10 cellular contexts compared by ENCODE assay signal in the genomic region with DNA sequence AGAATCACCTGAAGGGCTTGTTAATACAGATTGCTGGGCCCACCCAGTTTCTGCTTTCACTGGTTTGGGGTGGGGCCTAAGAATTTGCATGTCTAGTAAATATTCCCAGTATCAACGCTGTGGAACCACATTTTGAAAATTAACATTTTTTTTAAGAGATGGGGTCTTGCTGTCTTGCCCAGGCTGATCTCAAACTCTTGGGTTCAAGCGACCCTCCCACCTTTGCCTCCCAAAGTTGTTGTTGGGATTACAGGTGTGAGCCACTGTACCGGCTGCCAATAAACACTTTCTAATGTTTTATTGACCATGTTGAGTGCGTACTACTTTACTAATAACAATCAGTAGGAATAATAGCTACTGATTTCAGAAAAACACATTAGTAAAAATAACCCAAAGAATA. TPM values are rescaled to one million over a fixed set of nuclear protein-coding genes. Genes with fewer than 3 reads are reported as not detected.
A peak's percentile ranks its signal among the peaks of the same experiment; 100 is the strongest.
DNase-seq lines count a peak whose midpoint lies in the region; ATAC-seq and TF ChIP-seq lines count a peak whose summit lies in the region.
"Had no signal": no experiment of that assay in that cellular context is flagged by ENCODE, and none has a peak within 500 bp of the region (broad histone marks: within the 10 kb centered on the region; RNA-seq: fewer than 3 reads in every experiment).

No MANE protein-coding gene starts in this region.

- DNase-seq in cardiac muscle cell (ENCODE audit: low read depth in 1 of 2, low spot score in 1 of 2) (no peak), Right ventricle myocardium inferior (ENCODE audit: missing footprints) (no peak), left lung (no peak), tibial artery (no peak), SKM-1 (lab: John Stamatoyannopoulos, UW; ENCODE audit: unreplicated experiment) (no peak), UCSD-AML1 (lab: John Stamatoyannopoulos, UW; ENCODE audit: unreplicated experiment) (no peak)
- DNase-seq in activated naive CD4-positive, alpha-beta T cell treated with anti-CD3 and anti-CD28 coated beads, Interleukin-2, amount 50 U/mL, for 72 hours (ENCODE audit: low spot score in 2 of 2), result no peak
- DNase-seq in stimulated activated naive B cell treated with anti-CD40 and anti-IgM and Interleukin-4, amounts not matched to agents 10 μg/mL and 1 μg/mL and 100 μg/mL, for 72 hours, result no peak
- DNase-seq: activated CD4-positive, alpha-beta T cell treated with anti-CD3 and anti-CD28 coated beads for 4 hours; substantia nigra had no signal

- no peaks in the 10 kb centered on the region for H3K9me3 ChIP-seq in cardiac muscle cell (ENCODE audit: low read depth)
- H3K9me3 ChIP-seq in left lung, result no peaks in the 10 kb centered on the region
- no peaks in the 10 kb centered on the region for H3K9me3 ChIP-seq in tibial artery

- H3K36me3 ChIP-seq in cardiac muscle cell, result peaks cover 59% of the 10 kb centered on the region
- H3K36me3 ChIP-seq in left lung, result peaks cover 25 to 60% of the 10 kb centered on the region in 2 donors
- peaks cover 57 to 59% (median 58%) of the 10 kb centered on the region in 3 donors for H3K36me3 ChIP-seq in tibial artery

- H3K27me3 ChIP-seq in cardiac muscle cell, result no peaks in the 10 kb centered on the region
- no peaks in the 10 kb centered on the region for H3K27me3 ChIP-seq in left lung
- no peaks in the 10 kb centered on the region for H3K27me3 ChIP-seq in tibial artery

- ATAC-seq in Right ventricle myocardium inferior, result no peak
- ATAC-seq in activated naive CD4-positive, alpha-beta T cell treated with anti-CD3 and anti-CD28 coated beads, Interleukin-2, amount 50 U/mL, for 72 hours, result no peak
- ATAC-seq in left lung, result no peak
- ATAC-seq in stimulated activated naive B cell treated with anti-CD40 and anti-IgM and Interleukin-4, amounts not matched to agents 10 μg/mL and 1 μg/mL and 100 μg/mL, for 72 hours (replicated peaks), result no peak

- no peaks in the 10 kb centered on the region for H3K9me3 Mint-ChIP-seq in activated naive CD4-positive, alpha-beta T cell treated with anti-CD3 and anti-CD28 coated beads, Interleukin-2, amount 50 U/mL, for 72 hours
- no peaks in the 10 kb centered on the region for H3K9me3 Mint-ChIP-seq in stimulated activated naive B cell treated with anti-CD40 and anti-IgM and Interleukin-4, amounts not matched to agents 10 μg/mL and 1 μg/mL and 100 μg/mL, for 72 hours

- H3K27me3 Mint-ChIP-seq in stimulated activated naive B cell treated with anti-CD40 and anti-IgM and Interleukin-4, amounts not matched to agents 10 μg/mL and 1 μg/mL and 100 μg/mL, for 72 hours, result no peaks in the 10 kb centered on the region

- no peak overlapping the region for H3K4me3 ChIP-seq in cardiac muscle cell
- H3K4me3 ChIP-seq in left lung, result peak overlapping the region; percentile 97 to 98
- no peak overlapping the region for H3K4me3 ChIP-seq in tibial artery

- H3K4me1 Mint-ChIP-seq in stimulated activated naive B cell treated with anti-CD40 and anti-IgM and Interleukin-4, amounts not matched to agents 10 μg/mL and 1 μg/mL and 100 μg/mL, for 72 hours, result peaks cover 26 to 47% of the 10 kb centered on the region in 2 donors

- H3K4me3 Mint-ChIP-seq in stimulated activated naive B cell treated with anti-CD40 and anti-IgM and Interleukin-4, amounts not matched to agents 10 μg/mL and 1 μg/mL and 100 μg/mL, for 72 hours, result peak overlapping the region in 1 of 2 donors; percentile 98

- peaks cover 12% of the 10 kb centered on the region for H3K4me1 ChIP-seq in cardiac muscle cell (ENCODE audit: low read depth)
- H3K4me1 ChIP-seq in left lung, result peaks cover 29 to 70% of the 10 kb centered on the region in 2 donors
- peaks cover 0 to 57% (median 34%) of the 10 kb centered on the region in 4 donors for H3K4me1 ChIP-seq in tibial artery

- H3K27ac Mint-ChIP-seq in activated naive CD4-positive, alpha-beta T cell treated with anti-CD3 and anti-CD28 coated beads, Interleukin-2, amount 50 U/mL, for 72 hours, result peak overlapping the region; percentile 99
- H3K27ac Mint-ChIP-seq in stimulated activated naive B cell treated with anti-CD40 and anti-IgM and Interleukin-4, amounts not matched to agents 10 μg/mL and 1 μg/mL and 100 μg/mL, for 72 hours, result no peak overlapping the region

- peak overlapping the region; percentile 13 for H3K27ac ChIP-seq in cardiac muscle cell
- H3K27ac ChIP-seq in left lung, result no peak overlapping the region
- peak overlapping the region; percentile 100 for H3K27ac ChIP-seq in tibial artery

- no peak for TF ChIP-seq CTCF in cardiac muscle cell (IDR thresholded peaks at IDR 0.05; ENCODE audit: low read depth, low read length)
- TF ChIP-seq CTCF in left lung (IDR thresholded peaks at IDR 0.05), result no peak
- no peak for TF ChIP-seq CTCF in tibial artery (IDR thresholded peaks at IDR 0.05)

- intact Hi-C loops in Right ventricle myocardium inferior (cut with DNase I) (loop anchor here (5.0 kb wide), 2 partner anchors 39 to 126 kb away; no protein-coding TSS in a partner anchor), left lung (cut with DNase I) (loop anchor here in 1 of 2 donors (10.0 kb wide), 1 partner anchor 49 kb away; the partner anchor contains the start of gene ZBED5), tibial artery (cut with DNase I; ENCODE audit: low total_unique reads) (loop anchor here (5.0 kb wide), 1 partner anchor 51 kb away; the partner anchor contains the start of gene ZBED5)

- H3K36me3 Mint-ChIP-seq in activated naive CD4-positive, alpha-beta T cell treated with anti-CD3 and anti-CD28 coated beads, Interleukin-2, amount 50 U/mL, for 72 hours, result peaks cover 64 to 77% of the 10 kb centered on the region in 2 donors
- peaks cover 41 to 55% of the 10 kb centered on the region in 2 donors for H3K36me3 Mint-ChIP-seq in stimulated activated naive B cell treated with anti-CD40 and anti-IgM and Interleukin-4, amounts not matched to agents 10 μg/mL and 1 μg/mL and 100 μg/mL, for 72 hours

RNA-seq across cellular contexts. Expression of gene EIF4G2, which starts 2.5 kb away (rescaled TPM):
- total RNA-seq in cardiac muscle cell (384 and 462 TPM in 2 replicates), Right ventricle myocardium inferior (752 TPM), left lung (1,000 to 10,000 TPM in 1 of 2 donors, 100 to 1,000 TPM in 1; 852 to 1,027 TPM)
- 546 and 584 TPM in 2 replicates for polyA plus RNA-seq in cardiac muscle cell
- total RNA-seq in activated naive CD4-positive, alpha-beta T cell treated with anti-CD3 and anti-CD28 coated beads, Interleukin-2, amount 50 U/mL, for 72 hours, result 100 to 1,000 TPM; 462 to 846 TPM

RNA-seq across cellular contexts. Expression of gene ZBED5, which starts 51.6 kb away (rescaled TPM):
- total RNA-seq in cardiac muscle cell (36.2 and 37.7 TPM in 2 replicates), Right ventricle myocardium inferior (42.7 TPM), left lung (10 to 100 TPM; 37.4 to 41.5 TPM)
- polyA plus RNA-seq in cardiac muscle cell, result 70.7 and 76.6 TPM in 2 replicates
- total RNA-seq in activated naive CD4-positive, alpha-beta T cell treated with anti-CD3 and anti-CD28 coated beads, Interleukin-2, amount 50 U/mL, for 72 hours, result 10 to 100 TPM; 41.2 to 43.6 TPM

RNA-seq across cellular contexts. Expression of gene CTR9, which starts 55.2 kb away (rescaled TPM):
- total RNA-seq in cardiac muscle cell (19.7 and 23.2 TPM in 2 replicates), Right ventricle myocardium inferior (20.6 TPM), left lung (10 to 100 TPM; 33.8 to 38.4 TPM)
- 35.9 and 37.3 TPM in 2 replicates for polyA plus RNA-seq in cardiac muscle cell
- total RNA-seq in activated naive CD4-positive, alpha-beta T cell treated with anti-CD3 and anti-CD28 coated beads, Interleukin-2, amount 50 U/mL, for 72 hours, result 10 to 100 TPM; 23.9 to 43.6 TPM

Comparison
In these comparisons a context has a peak if more than half of its experiments do, and no peak if none do; other contexts are left out.
1. H3K27ac ChIP-seq: peak in cardiac muscle cell (single experiment) and tibial artery (2 of 2); none in left lung (0 of 2).
2. H3K4me3 ChIP-seq: peak in left lung (2 of 2); none in cardiac muscle cell (single experiment) and tibial artery (0 of 2).